In genomic region chr7:116671681-116672595, GRCh38 we compare ENCODE assay signal across 1 cellular context.
TF ChIP-seq lines count a peak whose summit lies in the region.

TSS of gene MET (plus strand) at chr7:116672196. CDS start at chr7:116699085, 26,889 bp downstream.

TF ChIP-seq in HepG2, 621 proteins besides CTCF, POLR2A, EP300 and RAD21 (continued from another document and continues in another):
- TF ChIP-seq TRAFD1 (CRISPR knock-in tag; IDR thresholded peaks at IDR 0.05; ENCODE audit: borderline replicate concordance) (no peak), KIAA2018 (CRISPR knock-in tag; IDR thresholded peaks at IDR 0.05; ENCODE audit: borderline replicate concordance) (no peak), FUBP1 (CRISPR knock-in tag; IDR thresholded peaks at IDR 0.05; ENCODE audit: borderline replicate concordance) (no peak), ERF (CRISPR knock-in tag; IDR thresholded peaks at IDR 0.05) (peak; percentile 75), ZNF562 (CRISPR knock-in tag; IDR thresholded peaks at IDR 0.05; ENCODE audit: borderline replicate concordance) (peak; percentile 69; the same call in 1 of the 2 replicates), SPEN (CRISPR knock-in tag; IDR thresholded peaks at IDR 0.05; ENCODE audit: low read depth) (peak; percentile 69; the same call in 1 of the 2 replicates), ZNF772 (CRISPR knock-in tag; IDR thresholded peaks at IDR 0.05) (peak; percentile 73), SIN3A (IDR thresholded peaks at IDR 0.05; ENCODE audit: borderline replicate concordance, low read depth, low read length) (peak; percentile 67; the same call in 1 of the 2 replicates), JUN (CRISPR knock-in tag; IDR thresholded peaks at IDR 0.05) (peak; percentile 61; the same call in 1 of the 2 replicates), SATB2 (CRISPR knock-in tag; IDR thresholded peaks at IDR 0.05) (no peak), HMGA1 (CRISPR knock-in tag; conservative IDR thresholded peaks at IDR 0.05) (no peak), POLR2AphosphoS5 (IDR thresholded peaks at IDR 0.05; ENCODE audit: low read depth, low read length) (peak; percentile 26; the same call in 1 of the 2 replicates), ZNF704 (CRISPR knock-in tag; IDR thresholded peaks at IDR 0.05; ENCODE audit: borderline replicate concordance) (no peak; the same call in 1 of the 2 replicates), ZNF800 (CRISPR knock-in tag; IDR thresholded peaks at IDR 0.05) (no peak; the same call in 1 of the 2 replicates), MYNN (CRISPR knock-in tag; IDR thresholded peaks at IDR 0.05; ENCODE audit: low read depth) (no peak; the same call in 1 of the 2 replicates), DRAP1 (CRISPR knock-in tag; IDR thresholded peaks at IDR 0.05) (no peak), ZXDC (CRISPR knock-in tag; IDR thresholded peaks at IDR 0.05) (peak; percentile 91), RXRA (CRISPR knock-in tag; IDR thresholded peaks at IDR 0.05) (peak; percentile 79), SMARCC2 (IDR thresholded peaks at IDR 0.05) (no peak), ATF5 (CRISPR knock-in tag; IDR thresholded peaks at IDR 0.05; ENCODE audit: low read depth) (no peak), ZBTB37 (CRISPR knock-in tag; IDR thresholded peaks at IDR 0.05) (0 out of 2 replicates have a peak, but pooled peaks have one; percentile 32), TARDBP (CRISPR knock-in tag; IDR thresholded peaks at IDR 0.05) (peak; percentile 68; the same call in 1 of the 2 replicates), ZFP36 (IDR thresholded peaks at IDR 0.05; ENCODE audit: borderline replicate concordance, low read depth, low read length, partially characterized antibody) (no peak)
